In the genomic region with DNA sequence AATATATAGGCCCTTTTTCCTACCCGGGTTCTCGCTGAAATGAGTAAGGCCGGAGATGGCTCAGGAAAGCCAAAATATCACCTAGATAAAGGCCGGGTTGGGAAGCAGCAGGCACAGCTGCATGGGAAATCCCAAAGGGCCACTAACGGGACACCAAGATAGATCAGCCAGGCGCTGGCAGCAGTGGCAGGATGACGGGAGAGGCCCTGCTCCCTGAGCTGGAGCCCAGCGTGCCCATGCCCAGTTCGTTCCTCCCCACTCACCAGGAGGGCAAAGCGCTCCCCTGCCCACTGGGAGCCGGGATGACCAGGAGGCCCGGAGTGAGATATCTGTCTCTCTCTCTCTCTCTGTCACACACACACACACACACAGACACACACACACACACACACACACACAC, we compare ENCODE assay signal across 2 cellular contexts.
TF ChIP-seq lines count a peak whose summit lies in the region.

No MANE protein-coding gene starts in this region.

TF ChIP-seq in neural cell, 6 proteins besides CTCF, POLR2A, EP300 and RAD21 (continued from another document):
- no peak for TF ChIP-seq REST (IDR thresholded peaks at IDR 0.05; ENCODE audit: borderline replicate concordance)

TF ChIP-seq in SK-N-SH, 30 proteins besides CTCF, POLR2A, EP300 and RAD21 (continued from another document):
- TF ChIP-seq, protein P1, sequence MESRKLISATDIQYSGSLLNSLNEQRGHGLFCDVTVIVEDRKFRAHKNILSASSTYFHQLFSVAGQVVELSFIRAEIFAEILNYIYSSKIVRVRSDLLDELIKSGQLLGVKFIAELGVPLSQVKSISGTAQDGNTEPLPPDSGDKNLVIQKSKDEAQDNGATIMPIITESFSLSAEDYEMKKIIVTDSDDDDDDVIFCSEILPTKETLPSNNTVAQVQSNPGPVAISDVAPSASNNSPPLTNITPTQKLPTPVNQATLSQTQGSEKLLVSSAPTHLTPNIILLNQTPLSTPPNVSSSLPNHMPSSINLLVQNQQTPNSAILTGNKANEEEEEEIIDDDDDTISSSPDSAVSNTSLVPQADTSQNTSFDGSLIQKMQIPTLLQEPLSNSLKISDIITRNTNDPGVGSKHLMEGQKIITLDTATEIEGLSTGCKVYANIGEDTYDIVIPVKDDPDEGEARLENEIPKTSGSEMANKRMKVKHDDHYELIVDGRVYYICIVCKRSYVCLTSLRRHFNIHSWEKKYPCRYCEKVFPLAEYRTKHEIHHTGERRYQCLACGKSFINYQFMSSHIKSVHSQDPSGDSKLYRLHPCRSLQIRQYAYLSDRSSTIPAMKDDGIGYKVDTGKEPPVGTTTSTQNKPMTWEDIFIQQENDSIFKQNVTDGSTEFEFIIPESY (IDR thresholded peaks at IDR 0.05; ENCODE audit: borderline replicate concordance, low read depth) = no peak
- no peak for TF ChIP-seq EZH2phosphoT487 (IDR thresholded peaks at IDR 0.05; ENCODE audit: borderline replicate concordance, low read depth)
- TF ChIP-seq SIN3A (IDR thresholded peaks at IDR 0.05; ENCODE audit: borderline replicate concordance, low read depth, low read length) = no peak
